In genomic region chr19:57916168-57916995, GRCh38 we compare ENCODE assay signal across 8 cellular contexts. TPM values are rescaled to one million over a fixed set of nuclear protein-coding genes. Genes with fewer than 3 reads are reported as not detected.
DNase-seq lines count a peak whose midpoint lies in the region; ATAC-seq and TF ChIP-seq lines count a peak whose summit lies in the region.
"Not testable (repeated sequence)": the region's sequence is repeated elsewhere in the genome, so short reads cannot be mapped to it uniquely, and the experiment has no call there.

ZNF417 (minus strand) TSS chr19:57916592; CDS start chr19:57916411, 181 bp downstream.

- peaks cover 28% of the 10 kb centered on the region for H3K4me1 Mint-ChIP-seq in chondrocyte (ENCODE audit: low read depth)

- H3K36me3 Mint-ChIP-seq in chondrocyte (ENCODE audit: low read depth) = peaks cover 42% of the 10 kb centered on the region

- peak; percentile 94 for ATAC-seq in GM19043 (IDR thresholded peaks at IDR 0.05; ENCODE audit: low read depth, unreplicated experiment)
- ATAC-seq in HG03378 (IDR thresholded peaks at IDR 0.05; ENCODE audit: unreplicated experiment) = peak; percentile 94

- H3K27ac Mint-ChIP-seq in chondrocyte (ENCODE audit: unreplicated experiment) = peak within 1 kb of the TSS; percentile 94

- not testable (repeated sequence) for H3K27me3 Mint-ChIP-seq in chondrocyte (ENCODE audit: low read depth)

- H3K4me3 Mint-ChIP-seq in chondrocyte (ENCODE audit: unreplicated experiment) = peak within 1 kb of the TSS; percentile 95

- DNase-seq in Ammon's horn (ENCODE audit: low spot score) (peak; percentile 96), NCI-H446 treated with DMSO at 0.1 percent for 48 hours (lab: John Stamatoyannopoulos, UW) (peak; percentile 92), kidney glomerular epithelial cell (lab: John Stamatoyannopoulos, UW) (peak; percentile 96)
- peak; percentile 75 for DNase-seq in activated CD4-positive, CD25-positive, alpha-beta regulatory T cell treated with anti-CD3 and anti-CD28 coated beads, Interleukin-2, amount 50 U/mL, for 72 hours
- not testable (repeated sequence) for DNase-seq in chondrocyte (ENCODE audit: low spot score)
- DNase-seq in stimulated activated CD4-positive, alpha-beta T cell treated with anti-CD3 and anti-CD28 coated beads, Interleukin-1b, Interleukin-23, amount 100 ng/mL, for 1 hour (ENCODE audit: low read depth in 2 of 2) = peak; percentile 56

- H3K9me3 Mint-ChIP-seq in chondrocyte (ENCODE audit: low read depth) = peaks cover 23% of the 10 kb centered on the region

- peak; percentile 58 for TF ChIP-seq CTCF in chondrocyte (IDR thresholded peaks at IDR 0.05)

RNA-seq across cellular contexts. Expression of gene ZNF417, which starts in this region (rescaled TPM):
- total RNA-seq in chondrocyte = 12.9 to 24.5 TPM (median 15.0 TPM) in 3 replicates
